28 cellular contexts compared by ENCODE assay signal in genomic region chr4:114900934-114901333, GRCh38.
"Had no signal": no experiment of that assay in that cellular context is flagged by ENCODE, and none has a peak within 500 bp of the region (broad histone marks: within the 10 kb centered on the region; RNA-seq: fewer than 3 reads in every experiment).

No MANE protein-coding gene starts in this region.

- H3K9me3 ChIP-seq: colonic mucosa, esophagus muscularis mucosa, esophagus squamous epithelium, gastrocnemius medialis, gastroesophageal sphincter, heart left ventricle, heart right ventricle had no signal

- H3K4me3 ChIP-seq: colonic mucosa, coronary artery, dorsolateral prefrontal cortex, esophagus muscularis mucosa, esophagus squamous epithelium, gastrocnemius medialis, gastroesophageal sphincter, heart left ventricle, heart right ventricle had no signal

- H3K4me1 ChIP-seq: colonic mucosa, esophagus muscularis mucosa, esophagus squamous epithelium, foreskin keratinocyte, gastrocnemius medialis, gastroesophageal sphincter, heart left ventricle, heart right ventricle had no signal

- H3K27ac ChIP-seq: colonic mucosa, coronary artery, dorsolateral prefrontal cortex, epithelial cell of prostate, esophagus muscularis mucosa, esophagus squamous epithelium, foreskin keratinocyte, gastrocnemius medialis, gastroesophageal sphincter, heart left ventricle, heart right ventricle had no signal

- DNase-seq: colonic mucosa; cortex of kidney; dermis blood vessel endothelial cell; dorsolateral prefrontal cortex; effector CD4-positive, alpha-beta T cell; effector CD8-positive, alpha-beta T cell; effector memory CD4-positive, alpha-beta T cell; effector memory CD8-positive, alpha-beta T cell; endodermal cell; erythroblast; esophagus squamous epithelium; foreskin fibroblast; foreskin keratinocyte; foreskin melanocyte; gastrocnemius medialis; glutamatergic neuron; head of caudate nucleus; heart left ventricle; heart right ventricle had no signal

- FAIRE-seq: colon, endometrium, endothelial cell of umbilical vein, frontal cortex had no signal

- H3K36me3 ChIP-seq: colonic mucosa, esophagus muscularis mucosa, esophagus squamous epithelium, gastrocnemius medialis, gastroesophageal sphincter, heart left ventricle, heart right ventricle had no signal

- H3K27me3 ChIP-seq: colonic mucosa, dorsolateral prefrontal cortex, esophagus muscularis mucosa, esophagus squamous epithelium, foreskin keratinocyte, gastrocnemius medialis, gastroesophageal sphincter, heart left ventricle, heart right ventricle had no signal

- ATAC-seq: effector memory CD8-positive, alpha-beta T cell; esophagus mucosa; foreskin keratinocyte; gastrocnemius medialis; gastroesophageal sphincter; heart left ventricle; heart right ventricle had no signal
